Comparison of ENCODE assay signal across 8 cellular contexts in genomic region chr6:30327232-30327746, GRCh38. TPM values are rescaled to one million over a fixed set of nuclear protein-coding genes. Genes with fewer than 3 reads are reported as not detected.
A peak's percentile ranks its signal among the peaks of the same experiment; 100 is the strongest.
DNase-seq lines count a peak whose midpoint lies in the region; ATAC-seq and TF ChIP-seq lines count a peak whose summit lies in the region.

No MANE protein-coding gene starts in this region.

- H3K27me3 Mint-ChIP-seq in T-helper 1 cell treated with Interleukin-12 subunit alpha and Interleukin-12 subunit beta and Interleukin-4 antibody, amounts not matched to agents 30 μg/mL and 1 μg/mL, for 36 hours (ENCODE audit: low read depth) = no peaks in the 10 kb centered on the region
- no peaks in the 10 kb centered on the region for H3K27me3 Mint-ChIP-seq in activated CD8-positive, alpha-beta T cell treated with anti-CD3 and anti-CD28 coated beads for 36 hours
- H3K27me3 Mint-ChIP-seq in stimulated activated naive B cell treated with anti-CD40 and anti-IgM and Interleukin-4, amounts not matched to agents 10 μg/mL and 1 μg/mL and 100 μg/mL, for 72 hours = no peaks in the 10 kb centered on the region

- H3K4me3 Mint-ChIP-seq in T-helper 1 cell treated with Interleukin-12 subunit alpha and Interleukin-12 subunit beta and Interleukin-4 antibody, amounts not matched to agents 30 μg/mL and 1 μg/mL, for 36 hours = peak overlapping the region; percentile 94
- H3K4me3 Mint-ChIP-seq in activated CD8-positive, alpha-beta T cell treated with anti-CD3 and anti-CD28 coated beads for 36 hours = peak overlapping the region; percentile 94
- peak overlapping the region; percentile 95 to 96 for H3K4me3 Mint-ChIP-seq in stimulated activated naive B cell treated with anti-CD40 and anti-IgM and Interleukin-4, amounts not matched to agents 10 μg/mL and 1 μg/mL and 100 μg/mL, for 72 hours

- no peak for ATAC-seq in activated CD8-positive, alpha-beta T cell treated with anti-CD3 and anti-CD28 coated beads for 36 hours
- ATAC-seq in stimulated activated naive B cell treated with anti-CD40 and anti-IgM and Interleukin-4, amounts not matched to agents 10 μg/mL and 1 μg/mL and 100 μg/mL, for 72 hours (replicated peaks) = no peak
- ATAC-seq in GM18498 (IDR thresholded peaks at IDR 0.05; ENCODE audit: unreplicated experiment) = no peak

- CTCF ChIA-PET in activated CD8-positive, alpha-beta T cell treated with anti-CD3 and anti-CD28 coated beads for 36 hours (lab: Charles Lee) = interaction anchor here (0.9 to 1.6 kb wide), 2 partner anchors 89 to 108 kb away, joined by 3 to 9 read pairs; no protein-coding TSS in a partner anchor

- no peak for DNase-seq in T-helper 1 cell
- no peak for DNase-seq in activated CD8-positive, alpha-beta T cell treated with anti-CD3 and anti-CD28 coated beads for 36 hours
- no peak for DNase-seq in stimulated activated naive B cell treated with anti-CD40 and anti-IgM and Interleukin-4, amounts not matched to agents 10 μg/mL and 1 μg/mL and 100 μg/mL, for 72 hours
- DNase-seq in T-helper 9 cell = no peak
- DNase-seq in germinal center (ENCODE audit: low spot score) = no peak

- H3K4me1 Mint-ChIP-seq in T-helper 1 cell treated with Interleukin-12 subunit alpha and Interleukin-12 subunit beta and Interleukin-4 antibody, amounts not matched to agents 30 μg/mL and 1 μg/mL, for 36 hours (ENCODE audit: low read depth) = peaks cover 34% of the 10 kb centered on the region
- H3K4me1 Mint-ChIP-seq in activated CD8-positive, alpha-beta T cell treated with anti-CD3 and anti-CD28 coated beads for 36 hours (ENCODE audit: low read depth) = peaks cover 46% of the 10 kb centered on the region
- H3K4me1 Mint-ChIP-seq in stimulated activated naive B cell treated with anti-CD40 and anti-IgM and Interleukin-4, amounts not matched to agents 10 μg/mL and 1 μg/mL and 100 μg/mL, for 72 hours = peaks cover 30 to 42% of the 10 kb centered on the region in 2 donors

- H3K36me3 Mint-ChIP-seq in T-helper 1 cell treated with Interleukin-12 subunit alpha and Interleukin-12 subunit beta and Interleukin-4 antibody, amounts not matched to agents 30 μg/mL and 1 μg/mL, for 36 hours (ENCODE audit: low read depth) = peaks cover 25% of the 10 kb centered on the region
- peaks cover 47% of the 10 kb centered on the region for H3K36me3 Mint-ChIP-seq in activated CD8-positive, alpha-beta T cell treated with anti-CD3 and anti-CD28 coated beads for 36 hours (ENCODE audit: low read depth)
- H3K36me3 Mint-ChIP-seq in stimulated activated naive B cell treated with anti-CD40 and anti-IgM and Interleukin-4, amounts not matched to agents 10 μg/mL and 1 μg/mL and 100 μg/mL, for 72 hours = peaks cover 26 to 38% of the 10 kb centered on the region in 2 donors

- peaks cover 5% of the 10 kb centered on the region for H3K36me3 ChIP-seq in iPS-15b (ENCODE audit: control insufficient read depth, insufficient read depth, low read length)

- H3K27me3 ChIP-seq in iPS-15b (ENCODE audit: control insufficient read depth, insufficient read depth, low read length) = no peaks in the 10 kb centered on the region

- H3K4me3 ChIP-seq in iPS-15b (ENCODE audit: low read depth, low read length) = peak overlapping the region; percentile 92

- no peaks in the 10 kb centered on the region for H3K9me3 Mint-ChIP-seq in T-helper 1 cell treated with Interleukin-12 subunit alpha and Interleukin-12 subunit beta and Interleukin-4 antibody, amounts not matched to agents 30 μg/mL and 1 μg/mL, for 36 hours
- peaks cover 4% of the 10 kb centered on the region for H3K9me3 Mint-ChIP-seq in activated CD8-positive, alpha-beta T cell treated with anti-CD3 and anti-CD28 coated beads for 36 hours
- H3K9me3 Mint-ChIP-seq in stimulated activated naive B cell treated with anti-CD40 and anti-IgM and Interleukin-4, amounts not matched to agents 10 μg/mL and 1 μg/mL and 100 μg/mL, for 72 hours = no peaks in the 10 kb centered on the region

- no peak for TF ChIP-seq CTCF in activated CD8-positive, alpha-beta T cell treated with anti-CD3 and anti-CD28 coated beads for 36 hours (IDR thresholded peaks at IDR 0.05)

- intact Hi-C loops in activated CD8-positive, alpha-beta T cell treated with anti-CD3 and anti-CD28 coated beads for 36 hours (cut with micrococcal nuclease) = loop anchor here (10.0 kb wide), 1 partner anchor 112 kb away; the partner anchor contains the start of gene TRIM26

- POLR2A ChIA-PET in activated CD8-positive, alpha-beta T cell treated with anti-CD3 and anti-CD28 coated beads for 36 hours (lab: Charles Lee) = interaction anchor here (0.7 to 3.7 kb wide), 6 partner anchors 9 to 270 kb away, joined by 4 to 27 read pairs (median 10); partner anchors contain the start of gene TRIM26

- peak overlapping the region; percentile 18 for H3K9ac ChIP-seq in iPS-15b (ENCODE audit: low read depth, low read length)

- H3K27ac Mint-ChIP-seq in T-helper 1 cell treated with Interleukin-12 subunit alpha and Interleukin-12 subunit beta and Interleukin-4 antibody, amounts not matched to agents 30 μg/mL and 1 μg/mL, for 36 hours = peak overlapping the region; percentile 96
- peak overlapping the region; percentile 87 for H3K27ac Mint-ChIP-seq in activated CD8-positive, alpha-beta T cell treated with anti-CD3 and anti-CD28 coated beads for 36 hours
- peak overlapping the region; percentile 99 for H3K27ac Mint-ChIP-seq in stimulated activated naive B cell treated with anti-CD40 and anti-IgM and Interleukin-4, amounts not matched to agents 10 μg/mL and 1 μg/mL and 100 μg/mL, for 72 hours

- H3K9me3 ChIP-seq in iPS-15b (ENCODE audit: control insufficient read depth, insufficient read depth, low read length) = no peaks in the 10 kb centered on the region

- H3K4me1 ChIP-seq in iPS-15b (ENCODE audit: control insufficient read depth, insufficient read depth, low read length) = peaks cover 12% of the 10 kb centered on the region

RNA-seq across cellular contexts. Expression of gene TRIM39, which starts 0.6 kb away (rescaled TPM):
- total RNA-seq in activated CD8-positive, alpha-beta T cell treated with anti-CD3 and anti-CD28 coated beads for 36 hours = 10 to 100 TPM; 21.6 to 22.3 TPM

RNA-seq across cellular contexts. Expression of gene RPP21, which starts 17.7 kb away (rescaled TPM):
- 10 to 100 TPM; 43.0 to 43.5 TPM for total RNA-seq in activated CD8-positive, alpha-beta T cell treated with anti-CD3 and anti-CD28 coated beads for 36 hours
